Comparison of ENCODE assay signal across 8 cellular contexts in the genomic region with DNA sequence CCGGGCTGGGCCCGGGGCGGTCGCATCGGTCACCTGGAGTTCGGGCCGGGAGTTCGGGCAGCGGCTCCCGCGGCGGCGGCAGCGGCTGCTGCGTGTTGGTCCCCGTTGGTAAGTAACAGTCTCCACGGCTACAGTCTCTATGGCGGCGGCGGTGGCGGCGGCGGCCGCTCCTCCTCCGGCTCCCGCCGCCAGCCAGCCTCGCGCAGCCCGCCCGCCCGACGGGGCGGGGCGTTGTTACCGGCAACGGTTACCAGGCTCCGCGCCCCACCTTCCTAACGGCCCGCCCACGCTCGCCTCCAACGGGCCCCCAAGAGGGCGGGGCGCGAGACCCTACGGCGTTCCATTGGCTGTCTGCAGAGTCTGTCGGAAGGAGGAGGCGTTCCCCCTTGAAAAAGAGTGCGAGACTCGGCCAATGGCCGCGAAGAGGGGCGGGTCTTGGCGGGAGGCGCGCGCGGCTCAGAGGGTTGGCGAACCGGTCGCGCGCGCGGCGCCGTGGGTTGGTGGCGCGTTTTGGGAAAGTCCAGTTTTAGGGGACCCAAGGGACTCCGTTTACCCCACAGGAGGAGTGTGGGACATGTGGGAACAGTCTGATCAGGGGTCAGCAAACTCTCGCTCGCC. TPM values are rescaled to one million over a fixed set of nuclear protein-coding genes. Genes with fewer than 3 reads are reported as not detected.
DNase-seq lines count a peak whose midpoint lies in the region; ATAC-seq and TF ChIP-seq lines count a peak whose summit lies in the region.

A gene (minus strand): TSS at position 141 of the 618 bp plus-strand sequence. CDS start 63,004 bp downstream, outside the sequence.

- H3K27me3 Mint-ChIP-seq in activated naive CD8-positive, alpha-beta T cell treated with anti-CD3 and anti-CD28 coated beads, Interleukin-2, amount 50 U/mL, for 24 hours = peaks cover 6% of the 10 kb centered on the region

- no peak within 1 kb of the TSS for H4K91ac ChIP-seq in trophoblast cell (ENCODE audit: low read depth, low read length)

- no peaks in the 10 kb centered on the region for H3K36me3 ChIP-seq in trophoblast cell (ENCODE audit: control insufficient read depth in 1 of 2, insufficient read depth in 2 of 2, low read length in 2 of 2)
- no peaks in the 10 kb centered on the region for H3K36me3 ChIP-seq in transverse colon

- H3K4me1 ChIP-seq in trophoblast cell (ENCODE audit: control insufficient read depth in 1 of 2, insufficient read depth in 2 of 2, low read length in 2 of 2) (peaks cover 7 to 8% of the 10 kb centered on the region in 2 experiments), transverse colon (peaks cover 4 to 35% (median 14%) of the 10 kb centered on the region in 4 donors)

- TF ChIP-seq POLR2A in transverse colon (IDR thresholded peaks at IDR 0.05) = peak; percentile 88

- TF ChIP-seq CTCF in GM13976 (IDR thresholded peaks at IDR 0.05; ENCODE audit: borderline replicate concordance, control extremely low read depth, extremely low read depth, insufficient read depth, missing control alignments) (no peak), transverse colon (IDR thresholded peaks at IDR 0.05) (no peak)

- H3K36me3 Mint-ChIP-seq in activated naive CD8-positive, alpha-beta T cell treated with anti-CD3 and anti-CD28 coated beads, Interleukin-2, amount 50 U/mL, for 24 hours (ENCODE audit: low read depth) = no peaks in the 10 kb centered on the region

- H3K9ac ChIP-seq in trophoblast cell (ENCODE audit: low read length) = peak within 1 kb of the TSS; percentile 41

- WGBS in trophoblast cell (ENCODE audit: extremely low coverage, insufficient coverage, insufficient read length) = no CpG with 5 or more reads among the region's 75 CpGs
- 1% methylated on average over 40 of the region's 75 CpGs; no CpG with 5 or more reads in 1 of the 2 donors for WGBS in transverse colon (ENCODE audit: low coverage in 1 of 2), 2 donors

- H2AK5ac ChIP-seq in trophoblast cell (ENCODE audit: low read length) = no peak within 1 kb of the TSS

- intact Hi-C loops in cardiac septum (cut with DNase I) (loop anchor here (2.0 kb wide), 1 partner anchor 56 kb away; no protein-coding TSS in a partner anchor), transverse colon (cut with DNase I; ENCODE audit: low total_unique reads) (no loop called here)

- H3K18ac ChIP-seq in trophoblast cell (ENCODE audit: low read length) = no peak within 1 kb of the TSS

- no peak for TF ChIP-seq EP300 in transverse colon (IDR thresholded peaks at IDR 0.05; ENCODE audit: low read depth)

- peaks cover 3% of the 10 kb centered on the region for H3K9me3 ChIP-seq in trophoblast cell (ENCODE audit: insufficient read depth, low read depth, low read length)
- no peaks in the 10 kb centered on the region for H3K9me3 ChIP-seq in transverse colon

- peaks cover 22% of the 10 kb centered on the region for H3K4me1 Mint-ChIP-seq in activated naive CD8-positive, alpha-beta T cell treated with anti-CD3 and anti-CD28 coated beads, Interleukin-2, amount 50 U/mL, for 24 hours

- H3K9me3 Mint-ChIP-seq in activated naive CD8-positive, alpha-beta T cell treated with anti-CD3 and anti-CD28 coated beads, Interleukin-2, amount 50 U/mL, for 24 hours = no peaks in the 10 kb centered on the region

- H3K4me3 ChIP-seq in trophoblast cell (ENCODE audit: low read depth, low read length) (peak within 1 kb of the TSS; percentile 77), transverse colon (peak within 1 kb of the TSS; percentile 75 to 89 (median 80))

- H3K27ac ChIP-seq in trophoblast cell (ENCODE audit: low read depth, low read length) (no peak within 1 kb of the TSS), transverse colon (peak within 1 kb of the TSS; percentile 84 to 93 (median 90))

- no peak within 1 kb of the TSS for H2BK5ac ChIP-seq in trophoblast cell (ENCODE audit: low read depth, low read length, poor library complexity)

- H4K8ac ChIP-seq in trophoblast cell (ENCODE audit: low read depth, low read length) = no peak within 1 kb of the TSS

- no peak within 1 kb of the TSS for H3K4ac ChIP-seq in trophoblast cell (ENCODE audit: low read depth, low read length)

- H4K12ac ChIP-seq in trophoblast cell (ENCODE audit: low read depth, low read length) = no peak within 1 kb of the TSS

- no peak within 1 kb of the TSS for H3K23ac ChIP-seq in trophoblast cell (ENCODE audit: low read length)

- peak within 1 kb of the TSS; percentile 33 for H2AFZ ChIP-seq in trophoblast cell (ENCODE audit: insufficient read depth, low read length, poor library complexity)

- peak; percentile 98 for DNase-seq in GM13976 (ENCODE audit: low spot score)
- peak; percentile 99 for DNase-seq in NCI-H1436 (lab: John Stamatoyannopoulos, UW)
- DNase-seq in SW 1271 (lab: John Stamatoyannopoulos, UW) = peak; percentile 90 to 97
- peak; percentile 99 for DNase-seq in activated naive CD8-positive, alpha-beta T cell treated with anti-CD3 and anti-CD28 coated beads, Interleukin-2, amount 50 U/mL, for 24 hours
- peak; percentile 100 for DNase-seq in cardiac septum (ENCODE audit: low spot score)
- DNase-seq in trophoblast cell = peak; percentile 100
- peak; percentile 99 for DNase-seq in transverse colon

- H3K79me2 ChIP-seq in trophoblast cell (ENCODE audit: control insufficient read depth, insufficient read depth, low read length, poor library complexity) = no peaks in the 10 kb centered on the region

- H3K4me3 Mint-ChIP-seq in activated naive CD8-positive, alpha-beta T cell treated with anti-CD3 and anti-CD28 coated beads, Interleukin-2, amount 50 U/mL, for 24 hours = peak within 1 kb of the TSS; percentile 86

- H2BK12ac ChIP-seq in trophoblast cell (ENCODE audit: low read length) = no peak within 1 kb of the TSS

- peak within 1 kb of the TSS; percentile 78 for H3K27ac Mint-ChIP-seq in activated naive CD8-positive, alpha-beta T cell treated with anti-CD3 and anti-CD28 coated beads, Interleukin-2, amount 50 U/mL, for 24 hours

- peaks cover 1% of the 10 kb centered on the region for H3K79me1 ChIP-seq in trophoblast cell (ENCODE audit: low read length)

- in situ Hi-C loops in GM13976 (cut with MboI; ENCODE audit: low sequenced_read_pairs, unreplicated experiment) (no loop called here), transverse colon (cut with MboI; ENCODE audit: low pct_ligation_motif_present in 1 of 4, low pct_unique_long_range_greater_than_20kb in 1 of 4, low sequenced_read_pairs in 3 of 4) (no loop called here)

- peak; percentile 94 for ATAC-seq in HG02840 (IDR thresholded peaks at IDR 0.05; ENCODE audit: low FRiP score, unreplicated experiment)
- ATAC-seq in activated naive CD8-positive, alpha-beta T cell treated with anti-CD3 and anti-CD28 coated beads, Interleukin-2, amount 50 U/mL, for 24 hours = peak; percentile 95

- no peak within 1 kb of the TSS for H2BK120ac ChIP-seq in trophoblast cell (ENCODE audit: insufficient read depth, low read length, poor library complexity)

- H3K14ac ChIP-seq in trophoblast cell (ENCODE audit: low read length) = no peak within 1 kb of the TSS

- peak within 1 kb of the TSS; percentile 79 for H3K4me2 ChIP-seq in trophoblast cell (ENCODE audit: low read length)

- H3K27me3 ChIP-seq in trophoblast cell (ENCODE audit: insufficient read depth, low read length) (peaks cover 16% of the 10 kb centered on the region), transverse colon (no peaks in the 10 kb centered on the region)

RNA-seq across cellular contexts. Expression of the gene that starts here (rescaled TPM):
- total RNA-seq in cardiac septum (4.0 TPM), transverse colon (10 to 100 TPM in 2 of 4 donors, 1 to 10 TPM in 2; 6.1 to 57.5 (median 11.8) TPM)
- 2.4 and 2.9 TPM in 2 replicates for polyA plus RNA-seq in trophoblast cell (2013)
